24 cellular contexts compared by ENCODE assay signal in genomic region chr1:107683683-107684082, GRCh38.
DNase-seq lines count a peak whose midpoint lies in the region; ATAC-seq and TF ChIP-seq lines count a peak whose summit lies in the region.
"Had no signal": no experiment of that assay in that cellular context is flagged by ENCODE, and none has a peak within 500 bp of the region (broad histone marks: within the 10 kb centered on the region; RNA-seq: fewer than 3 reads in every experiment).

No MANE protein-coding gene starts in this region.

- 32 to 47% methylated on average over 2 of the region's 2 CpGs for WGBS in transverse colon (ENCODE audit: low coverage in 1 of 2), 2 donors
- WGBS in adrenal gland, 4 donors, result 73 to 82% (median 78%) methylated on average over 2 of the region's 2 CpGs

- peak; percentile 31 for DNase-seq in NCI-H748 (lab: John Stamatoyannopoulos, UW; ENCODE audit: unreplicated experiment)
- DNase-seq in NCI-H748 treated with DMSO at 0.1 percent for 48 hours (lab: John Stamatoyannopoulos, UW), result no peak
- DNase-seq in breast epithelium (ENCODE audit: low spot score in 2 of 2), result no peak
- DNase-seq in left kidney (ENCODE audit: low read depth, low spot score), result peak; percentile 35
- no peak for DNase-seq in transverse colon
- no peak for DNase-seq in SKM-1 (lab: John Stamatoyannopoulos, UW; ENCODE audit: unreplicated experiment)
- no peak for DNase-seq in adrenal gland
- no peak for DNase-seq in T-helper 17 cell
- DNase-seq: 8988T; activated CD4-positive, alpha-beta memory T cell treated with anti-CD3 and anti-CD28 coated beads for 36 hours; activated CD4-positive, CD25-positive, alpha-beta regulatory T cell; activated gamma-delta T cell; activated naive CD8-positive, alpha-beta T cell treated with anti-CD3 and anti-CD28 coated beads, Interleukin-2, amount 50 U/mL, for 24 hours; brain microvascular endothelial cell; DMS79; heart left ventricle; Kasumi-1; left ventricle myocardium superior; stimulated activated CD4-positive, alpha-beta T cell treated with anti-CD3 and anti-CD28 coated beads, Interleukin-2, amount 100 ng/mL, for 48 hours; tibial artery had no signal

- H3K4me1 ChIP-seq in breast epithelium (no peaks in the 10 kb centered on the region), transverse colon (peaks cover 1 to 62% (median 30%) of the 10 kb centered on the region in 4 donors), adrenal gland (replicated peaks in 1 of 2) (no peaks in the 10 kb centered on the region)
- H3K4me1 ChIP-seq: heart left ventricle, tibial artery had no signal

- TF ChIP-seq POLR2A in breast epithelium (IDR thresholded peaks at IDR 0.05), result no peak
- no peak for TF ChIP-seq POLR2A in transverse colon (IDR thresholded peaks at IDR 0.05)
- no peak for TF ChIP-seq POLR2A in adrenal gland (IDR thresholded peaks at IDR 0.05)

- no peak overlapping the region for H3K27ac Mint-ChIP-seq in T-helper 17 cell
- H3K27ac Mint-ChIP-seq: activated CD4-positive, alpha-beta memory T cell treated with anti-CD3 and anti-CD28 coated beads for 36 hours; activated naive CD8-positive, alpha-beta T cell treated with anti-CD3 and anti-CD28 coated beads, Interleukin-2, amount 50 U/mL, for 24 hours; B cell; stimulated activated naive CD8-positive, alpha-beta T cell treated with anti-CD3 and anti-CD28 coated beads, Interleukin-15, Interleukin-2, amounts not matched to agents 100 ng/mL and 50 ng/mL, for 24 hours had no signal

- H3K27ac ChIP-seq in breast epithelium (peak overlapping the region; percentile 52 to 59), transverse colon (peak overlapping the region; percentile 78 to 85 (median 83)), adrenal gland (no peak overlapping the region)
- H3K27ac ChIP-seq: brain microvascular endothelial cell, tibial artery had no signal

- intact Hi-C loops in breast epithelium (cut with DNase I; ENCODE audit: low total_unique reads), result no loop called here
- intact Hi-C loops in transverse colon (cut with DNase I; ENCODE audit: low total_unique reads), result no loop called here
- intact Hi-C loops in adrenal gland (cut with DNase I), result no loop called here

- in situ Hi-C loops in transverse colon (cut with MboI; ENCODE audit: low pct_ligation_motif_present in 1 of 4, low pct_unique_long_range_greater_than_20kb in 1 of 4, low sequenced_read_pairs in 3 of 4), result no loop called here

- H3K27me3 Mint-ChIP-seq in T-helper 17 cell, result no peaks in the 10 kb centered on the region
- H3K27me3 Mint-ChIP-seq: activated CD4-positive, alpha-beta memory T cell treated with anti-CD3 and anti-CD28 coated beads for 36 hours; activated naive CD8-positive, alpha-beta T cell treated with anti-CD3 and anti-CD28 coated beads, Interleukin-2, amount 50 U/mL, for 24 hours; B cell; stimulated activated naive CD8-positive, alpha-beta T cell treated with anti-CD3 and anti-CD28 coated beads, Interleukin-15, Interleukin-2, amounts not matched to agents 100 ng/mL and 50 ng/mL, for 24 hours had no signal

- H3K27me3 ChIP-seq in breast epithelium (no peaks in the 10 kb centered on the region), transverse colon (no peaks in the 10 kb centered on the region), adrenal gland (no peaks in the 10 kb centered on the region)
- H3K27me3 ChIP-seq: brain microvascular endothelial cell, heart left ventricle, tibial artery had no signal

- no peak overlapping the region for H3K4me3 Mint-ChIP-seq in T-helper 17 cell
- H3K4me3 Mint-ChIP-seq: activated CD4-positive, alpha-beta memory T cell treated with anti-CD3 and anti-CD28 coated beads for 36 hours; activated naive CD8-positive, alpha-beta T cell treated with anti-CD3 and anti-CD28 coated beads, Interleukin-2, amount 50 U/mL, for 24 hours; B cell; neural crest cell; stimulated activated naive CD8-positive, alpha-beta T cell treated with anti-CD3 and anti-CD28 coated beads, Interleukin-15, Interleukin-2, amounts not matched to agents 100 ng/mL and 50 ng/mL, for 24 hours had no signal

- H3K4me3 ChIP-seq in breast epithelium (peak overlapping the region in 1 of 3 donors; percentile 49), transverse colon (peak overlapping the region in 1 of 4 donors; percentile 47), adrenal gland (no peak overlapping the region)
- H3K4me3 ChIP-seq: heart left ventricle, tibial artery had no signal

- no peak for TF ChIP-seq CTCF in breast epithelium (IDR thresholded peaks at IDR 0.05)
- TF ChIP-seq CTCF in transverse colon (IDR thresholded peaks at IDR 0.05), result no peak
- no peak for TF ChIP-seq CTCF in adrenal gland (IDR thresholded peaks at IDR 0.05)

- H3K36me3 ChIP-seq in breast epithelium, result no peaks in the 10 kb centered on the region
- H3K36me3 ChIP-seq in transverse colon, result no peaks in the 10 kb centered on the region
- H3K36me3 ChIP-seq in adrenal gland (replicated peaks in 1 of 2), result no peaks in the 10 kb centered on the region
- H3K36me3 ChIP-seq: brain microvascular endothelial cell, heart left ventricle, tibial artery had no signal

- no peaks in the 10 kb centered on the region for H3K4me1 Mint-ChIP-seq in T-helper 17 cell
- H3K4me1 Mint-ChIP-seq: activated naive CD8-positive, alpha-beta T cell treated with anti-CD3 and anti-CD28 coated beads, Interleukin-2, amount 50 U/mL, for 24 hours; B cell had no signal

- H3K36me3 Mint-ChIP-seq in T-helper 17 cell (ENCODE audit: low read depth), result no peaks in the 10 kb centered on the region
- H3K36me3 Mint-ChIP-seq: activated CD4-positive, alpha-beta memory T cell treated with anti-CD3 and anti-CD28 coated beads for 36 hours had no signal

- no peak for TF ChIP-seq EP300 in transverse colon (IDR thresholded peaks at IDR 0.05; ENCODE audit: low read depth)

- no peak for ATAC-seq in T-helper 17 cell
- ATAC-seq: activated naive CD8-positive, alpha-beta T cell treated with anti-CD3 and anti-CD28 coated beads, Interleukin-2, amount 50 U/mL, for 24 hours; heart left ventricle; left ventricle myocardium superior; Right ventricle myocardium inferior had no signal

- no peaks in the 10 kb centered on the region for H3K9me3 ChIP-seq in breast epithelium
- no peaks in the 10 kb centered on the region for H3K9me3 ChIP-seq in transverse colon
- H3K9me3 ChIP-seq in adrenal gland (replicated peaks in 1 of 3), result no peaks in the 10 kb centered on the region
- H3K9me3 ChIP-seq in T-helper 17 cell (ENCODE audit: control insufficient read depth, low read length, poor library complexity, severe bottlenecking), result no peaks in the 10 kb centered on the region
- H3K9me3 ChIP-seq: heart left ventricle, tibial artery had no signal

Comparison
In these comparisons a context has a peak if more than half of its experiments do, and no peak if none do; other contexts are left out.
1. DNase-seq: peak in NCI-H748 (single experiment) and left kidney (single experiment); none in NCI-H748 treated with DMSO at 0.1 percent for 48 hours (single experiment), breast epithelium (0 of 2), transverse colon (single experiment), SKM-1 (single experiment), adrenal gland (0 of 7) and T-helper 17 cell (0 of 3).
2. H3K27ac ChIP-seq: peak in breast epithelium (2 of 2) and transverse colon (4 of 4); none in adrenal gland (0 of 5).